9 cellular contexts compared by ENCODE assay signal in the genomic region with DNA sequence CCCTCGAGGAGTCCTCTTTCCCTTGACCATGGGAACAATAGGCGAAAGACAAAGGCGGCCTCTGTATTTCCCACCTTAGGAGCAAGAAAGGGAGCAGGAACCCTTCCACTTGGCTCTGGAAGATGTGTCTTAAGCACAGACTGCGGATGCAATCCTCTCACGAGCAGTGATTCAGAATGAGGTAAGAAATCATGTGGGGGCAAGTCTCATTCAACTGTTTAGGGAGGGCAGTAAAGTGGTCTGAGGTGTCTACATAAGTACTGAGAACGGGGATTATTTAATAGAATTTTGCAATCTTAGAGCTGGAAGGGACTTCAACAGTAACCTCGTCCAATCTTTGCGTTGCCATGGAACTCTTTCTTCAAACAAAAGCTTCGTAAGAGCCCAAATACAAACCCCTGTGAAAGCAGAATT. TPM values are rescaled to one million over a fixed set of nuclear protein-coding genes. Genes with fewer than 3 reads are reported as not detected.
A peak's percentile ranks its signal among the peaks of the same experiment; 100 is the strongest.
DNase-seq lines count a peak whose midpoint lies in the region; FAIRE-seq and TF ChIP-seq lines count a peak whose summit lies in the region.
"Had no signal": no experiment of that assay in that cellular context is flagged by ENCODE, and none has a peak within 500 bp of the region (broad histone marks: within the 10 kb centered on the region; RNA-seq: fewer than 3 reads in every experiment).

No MANE protein-coding gene starts in this region.

- DNase-seq in AG09309 (ENCODE audit: low read depth): peak; percentile 84
- peak; percentile 19 for DNase-seq in NB4 (ENCODE audit: low read depth)
- DNase-seq in endothelial cell of umbilical vein (ENCODE audit: low read depth, low spot score): no peak
- DNase-seq in activated CD4-positive, alpha-beta memory T cell treated with anti-CD3 and anti-CD28 coated beads, Interleukin-2, amount 10 ng/mL, durations not matched to agents 7 days and 5 days: no peak
- no peak for DNase-seq in NCI-H2081 (lab: John Stamatoyannopoulos, UW)
- DNase-seq in HuH-7.5 (ENCODE audit: low spot score): no peak
- no peak for DNase-seq in NK-92 (lab: John Stamatoyannopoulos, UW; ENCODE audit: unreplicated experiment)

- no peak for TF ChIP-seq POLR2A in NB4 (IDR thresholded peaks at IDR 0.05; ENCODE audit: extremely low read depth, insufficient read length)
- no peak for TF ChIP-seq POLR2A in endothelial cell of umbilical vein (IDR thresholded peaks at IDR 0.05; ENCODE audit: low read depth, low read length)

- peaks cover 3 to 11% of the 10 kb centered on the region in 2 experiments for H3K27me3 ChIP-seq in endothelial cell of umbilical vein (ENCODE audit: control insufficient read depth in 2 of 2, insufficient read depth in 2 of 2, low read length in 2 of 2)
- H3K27me3 ChIP-seq: heart left ventricle had no signal

- H4K20me1 ChIP-seq in endothelial cell of umbilical vein (replicated peaks; ENCODE audit: control insufficient read depth, extremely low read depth, insufficient read depth, low read length): no peaks in the 10 kb centered on the region

- no peak overlapping the region for H3K27ac ChIP-seq in endothelial cell of umbilical vein (ENCODE audit: insufficient read depth, low read depth, low read length)

- no peaks in the 10 kb centered on the region for H3K9me1 ChIP-seq in endothelial cell of umbilical vein (replicated peaks; ENCODE audit: control insufficient read depth, extremely low read depth, insufficient read depth, low read length)

- H3K79me2 ChIP-seq in endothelial cell of umbilical vein (ENCODE audit: control insufficient read depth, insufficient read depth, low read length): peaks cover 5% of the 10 kb centered on the region

- H3K9ac ChIP-seq in endothelial cell of umbilical vein (replicated peaks; ENCODE audit: extremely low read depth, insufficient read depth, low read length): no peak overlapping the region

- H3K4me3 Mint-ChIP-seq in nephron: peak overlapping the region; percentile 51 to 94 (median 53)
- no peak overlapping the region for H3K4me3 Mint-ChIP-seq in activated CD4-positive, alpha-beta memory T cell treated with anti-CD3 and anti-CD28 coated beads, Interleukin-2, amount 10 ng/mL, durations not matched to agents 7 days and 5 days

- CTCF ChIA-PET in endothelial cell of umbilical vein (lab: Charles Lee): interaction anchor here (0.7 to 14.5 kb wide), 7 partner anchors 22 to 348 kb away, joined by 3 to 663 read pairs (median 5); a partner anchor contains a TSS
- CTCF ChIA-PET in activated CD4-positive, alpha-beta memory T cell treated with anti-CD3 and anti-CD28 coated beads, Interleukin-2, amount 10 ng/mL, durations not matched to agents 7 days and 5 days (lab: Charles Lee): interaction anchor here (1.2 to 8.8 kb wide), 13 partner anchors 15 to 348 kb away, joined by 3 to 250 read pairs (median 10); a partner anchor contains a TSS

- POLR2A ChIA-PET in endothelial cell of umbilical vein (lab: Charles Lee): no interaction called here
- POLR2A ChIA-PET in activated CD4-positive, alpha-beta memory T cell treated with anti-CD3 and anti-CD28 coated beads, Interleukin-2, amount 10 ng/mL, durations not matched to agents 7 days and 5 days (lab: Charles Lee): interaction anchor here (1.1 to 3.1 kb wide), 2 partner anchors 14 to 30 kb away, joined by 4 to 33 read pairs; no protein-coding TSS in a partner anchor

- H3K9me3 Mint-ChIP-seq in nephron: no peaks in the 10 kb centered on the region
- H3K9me3 Mint-ChIP-seq in activated CD4-positive, alpha-beta memory T cell treated with anti-CD3 and anti-CD28 coated beads, Interleukin-2, amount 10 ng/mL, durations not matched to agents 7 days and 5 days: no peaks in the 10 kb centered on the region

- no peak overlapping the region for H3K4me3 ChIP-seq in AG09309 (ENCODE audit: control insufficient read depth, low read depth, low read length)
- no peak overlapping the region for H3K4me3 ChIP-seq in NB4 (ENCODE audit: low read depth, low read length)
- no peak overlapping the region for H3K4me3 ChIP-seq in endothelial cell of umbilical vein (replicated peaks in 1 of 3; ENCODE audit: insufficient read depth in 1 of 3, low read depth in 1 of 3, low read length in 3 of 3)

- no peaks in the 10 kb centered on the region for H3K36me3 ChIP-seq in endothelial cell of umbilical vein (ENCODE audit: control insufficient read depth in 2 of 2, extremely low read depth in 1 of 2, insufficient read depth in 2 of 2, low read length in 2 of 2)

- peaks cover 1% of the 10 kb centered on the region for H3K27me3 Mint-ChIP-seq in nephron (ENCODE audit: low read depth)
- peaks cover 28% of the 10 kb centered on the region for H3K27me3 Mint-ChIP-seq in activated CD4-positive, alpha-beta memory T cell treated with anti-CD3 and anti-CD28 coated beads, Interleukin-2, amount 10 ng/mL, durations not matched to agents 7 days and 5 days

- peaks cover 54% of the 10 kb centered on the region for H3K4me1 Mint-ChIP-seq in nephron
- peaks cover 34% of the 10 kb centered on the region for H3K4me1 Mint-ChIP-seq in activated CD4-positive, alpha-beta memory T cell treated with anti-CD3 and anti-CD28 coated beads, Interleukin-2, amount 10 ng/mL, durations not matched to agents 7 days and 5 days

- no TSS peak for BruUV-seq in endothelial cell of umbilical vein (replicated peaks; lab: Mats Ljungman, UMichigan)

- H3K36me3 Mint-ChIP-seq in nephron (ENCODE audit: low read depth): no peaks in the 10 kb centered on the region
- no peaks in the 10 kb centered on the region for H3K36me3 Mint-ChIP-seq in activated CD4-positive, alpha-beta memory T cell treated with anti-CD3 and anti-CD28 coated beads, Interleukin-2, amount 10 ng/mL, durations not matched to agents 7 days and 5 days (ENCODE audit: low read depth)

- H2AFZ ChIP-seq in endothelial cell of umbilical vein (ENCODE audit: low read depth, low read length): peak overlapping the region; percentile 43

- FAIRE-seq in endothelial cell of umbilical vein (lab: Jason Lieb, UNC): no peak

- H3K4me1 ChIP-seq in endothelial cell of umbilical vein (ENCODE audit: control insufficient read depth, extremely low read depth, insufficient read depth, low read length): peaks cover 13% of the 10 kb centered on the region

- dilution Hi-C loops in endothelial cell of umbilical vein (cut with MboI; ENCODE audit: extremely low pct_ligation_motif_present, low sequenced_read_pairs): no loop called here

- intact Hi-C loops in endothelial cell of umbilical vein (cut with micrococcal nuclease): loop anchor here (1.0 to 5.0 kb wide), 6 partner anchors 25 to 279 kb away; no protein-coding TSS in a partner anchor

- no peak overlapping the region for H3K4me2 ChIP-seq in endothelial cell of umbilical vein (ENCODE audit: insufficient read depth, low read length)

- H3K27ac Mint-ChIP-seq in nephron: no peak overlapping the region
- no peak overlapping the region for H3K27ac Mint-ChIP-seq in activated CD4-positive, alpha-beta memory T cell treated with anti-CD3 and anti-CD28 coated beads, Interleukin-2, amount 10 ng/mL, durations not matched to agents 7 days and 5 days

- no peak for TF ChIP-seq CTCF in AG09309 (IDR thresholded peaks at IDR 0.05; ENCODE audit: control insufficient read depth, insufficient read depth, low read depth, low read length, missing control alignments)
- no peak for TF ChIP-seq CTCF in NB4 (IDR thresholded peaks at IDR 0.05; ENCODE audit: low read depth, low read length)
- TF ChIP-seq CTCF in endothelial cell of umbilical vein (IDR thresholded peaks at IDR 0.05; ENCODE audit: extremely low read depth in 1 of 2, insufficient read depth in 1 of 2, low read depth in 1 of 2, low read length in 2 of 2): no peak
- TF ChIP-seq CTCF in nephron (IDR thresholded peaks at IDR 0.05; ENCODE audit: unreplicated experiment in 3 of 3): no peak

- no peaks in the 10 kb centered on the region for H3K9me3 ChIP-seq in endothelial cell of umbilical vein (replicated peaks; ENCODE audit: control insufficient read depth, insufficient read depth, low read length)
- H3K9me3 ChIP-seq: heart left ventricle had no signal

TF ChIP-seq in endothelial cell of umbilical vein, 7 proteins besides CTCF, POLR2A, EP300 and RAD21 (continues in another document):
- no peak for TF ChIP-seq POLR2AphosphoS5 (IDR thresholded peaks at IDR 0.05; ENCODE audit: insufficient read depth, low read depth, low read length)

RNA-seq across cellular contexts. Expression of a gene that starts 1.6 kb away (rescaled TPM):
- total RNA-seq in endothelial cell of umbilical vein: 7.4 and 10.9 TPM in 2 replicates
- polyA plus RNA-seq in endothelial cell of umbilical vein: 2.9 and 3.4 TPM in 2 replicates
- polyA plus RNA-seq in endothelial cell of umbilical vein (2011; cell fraction: cytosol; rRNA removed): 3.3 and 3.5 TPM in 2 replicates
- polyA plus RNA-seq in endothelial cell of umbilical vein (2011; cell fraction: nucleus; rRNA removed): 3.0 and 3.2 TPM in 2 replicates
- 7.2 and 8.8 TPM in 2 replicates for polyA plus RNA-seq in endothelial cell of umbilical vein (2012)
- polyA minus RNA-seq in endothelial cell of umbilical vein: 6.0 and 6.5 TPM in 2 replicates
- polyA minus RNA-seq in endothelial cell of umbilical vein (2011; cell fraction: cytosol; rRNA and poly(A)+ RNA removed): 15.0 TPM
- 3.1 and 3.9 TPM in 2 replicates for polyA minus RNA-seq in endothelial cell of umbilical vein (2011; cell fraction: nucleus; rRNA and poly(A)+ RNA removed)
- total RNA-seq in activated CD4-positive, alpha-beta memory T cell treated with anti-CD3 and anti-CD28 coated beads, Interleukin-2, amount 10 ng/mL, durations not matched to agents 7 days and 5 days: 1 to 10 TPM; 8.8 to 9.2 TPM

RNA-seq across cellular contexts. Expression of a gene that starts 21.4 kb away (rescaled TPM):
- 47.6 and 48.0 TPM in 2 replicates for total RNA-seq in endothelial cell of umbilical vein
- polyA plus RNA-seq in endothelial cell of umbilical vein: 48.1 and 54.1 TPM in 2 replicates
- polyA plus RNA-seq in endothelial cell of umbilical vein (2011; cell fraction: cytosol; rRNA removed): 77.9 and 80.3 TPM in 2 replicates
- polyA plus RNA-seq in endothelial cell of umbilical vein (2011; cell fraction: nucleus; rRNA removed): 87.2 and 92.0 TPM in 2 replicates
- polyA plus RNA-seq in endothelial cell of umbilical vein (2012): 39.3 and 39.5 TPM in 2 replicates
- 44.8 and 59.8 TPM in 2 replicates for polyA minus RNA-seq in endothelial cell of umbilical vein
- polyA minus RNA-seq in endothelial cell of umbilical vein (2011; cell fraction: cytosol; rRNA and poly(A)+ RNA removed): 32.8 TPM
- polyA minus RNA-seq in endothelial cell of umbilical vein (2011; cell fraction: nucleus; rRNA and poly(A)+ RNA removed): 24.3 and 31.4 TPM in 2 replicates
- total RNA-seq in activated CD4-positive, alpha-beta memory T cell treated with anti-CD3 and anti-CD28 coated beads, Interleukin-2, amount 10 ng/mL, durations not matched to agents 7 days and 5 days: 10 to 100 TPM; 42.2 to 43.1 TPM

RNA-seq across cellular contexts. Expression of a gene that starts 51.0 kb away (rescaled TPM):
- total RNA-seq in endothelial cell of umbilical vein: 69.1 and 74.2 TPM in 2 replicates
- polyA plus RNA-seq in endothelial cell of umbilical vein: 52.4 and 52.9 TPM in 2 replicates
- polyA plus RNA-seq in endothelial cell of umbilical vein (2011; cell fraction: cytosol; rRNA removed): 55.5 and 56.5 TPM in 2 replicates
- polyA plus RNA-seq in endothelial cell of umbilical vein (2011; cell fraction: nucleus; rRNA removed): 65.3 and 75.4 TPM in 2 replicates
- polyA plus RNA-seq in endothelial cell of umbilical vein (2012): 46.4 and 49.8 TPM in 2 replicates
- polyA minus RNA-seq in endothelial cell of umbilical vein: 64.9 and 75.6 TPM in 2 replicates
- 29.7 TPM for polyA minus RNA-seq in endothelial cell of umbilical vein (2011; cell fraction: cytosol; rRNA and poly(A)+ RNA removed)
- 31.4 and 32.5 TPM in 2 replicates for polyA minus RNA-seq in endothelial cell of umbilical vein (2011; cell fraction: nucleus; rRNA and poly(A)+ RNA removed)
- total RNA-seq in activated CD4-positive, alpha-beta memory T cell treated with anti-CD3 and anti-CD28 coated beads, Interleukin-2, amount 10 ng/mL, durations not matched to agents 7 days and 5 days: 10 to 100 TPM; 89.1 to 95.2 TPM

Comparison
In these comparisons a context has a peak if more than half of its experiments do, and no peak if none do; other contexts are left out.
1. DNase-seq: peak in AG09309 (single experiment) and NB4 (single experiment); none in endothelial cell of umbilical vein (single experiment), activated CD4-positive, alpha-beta memory T cell treated with anti-CD3 and anti-CD28 coated beads, Interleukin-2, amount 10 ng/mL, durations not matched to agents 7 days and 5 days (single experiment), NCI-H2081 (0 of 2), HuH-7.5 (single experiment) and NK-92 (single experiment).